In genomic region chr6:31397901-31398300, GRCh38 we compare ENCODE assay signal across 24 cellular contexts. TPM values are rescaled to one million over a fixed set of nuclear protein-coding genes. Genes with fewer than 3 reads are reported as not detected.
DNase-seq lines count a peak whose midpoint lies in the region; ATAC-seq and TF ChIP-seq lines count a peak whose summit lies in the region.
"Had no signal": no experiment of that assay in that cellular context is flagged by ENCODE, and none has a peak within 500 bp of the region (broad histone marks: within the 10 kb centered on the region; RNA-seq: fewer than 3 reads in every experiment).

No MANE protein-coding gene starts in this region.

- H4K20me1 ChIP-seq in fibroblast of lung (ENCODE audit: control insufficient read depth, extremely low read depth, insufficient read depth, low read length), result no peaks in the 10 kb centered on the region

- POLR2A ChIA-PET in activated CD4-positive, alpha-beta memory T cell treated with anti-CD3 and anti-CD28 coated beads for 36 hours (lab: Charles Lee), result interaction anchor here (0.7 kb wide), 1 partner anchor 45 kb away, joined by 3 read pairs; no protein-coding TSS in a partner anchor

- no peaks in the 10 kb centered on the region for H3K27me3 Mint-ChIP-seq in activated CD4-positive, alpha-beta memory T cell treated with anti-CD3 and anti-CD28 coated beads for 36 hours
- H3K27me3 Mint-ChIP-seq: activated CD8-positive, alpha-beta T cell treated with anti-CD3 and anti-CD28 coated beads for 36 hours; effector memory CD8-positive, alpha-beta T cell; memory B cell; naive B cell; stimulated activated naive CD8-positive, alpha-beta T cell treated with anti-CD3 and anti-CD28 coated beads, Interleukin-15, amount 100 ng/mL, for 72 hours had no signal

- no peak overlapping the region for H3K9ac ChIP-seq in fibroblast of lung (ENCODE audit: insufficient read depth, low read length)

- H3K4me2 ChIP-seq in fibroblast of lung (ENCODE audit: extremely low read depth, insufficient read depth, low read length), result peak overlapping the region; percentile 42

- H3K9me3 ChIP-seq in fibroblast of lung (ENCODE audit: control insufficient read depth, insufficient read depth, low read depth, low read length), result no peaks in the 10 kb centered on the region
- no peaks in the 10 kb centered on the region for H3K9me3 ChIP-seq in left lung
- H3K9me3 ChIP-seq: tibial nerve had no signal

- no peak overlapping the region for H3K4me3 ChIP-seq in fibroblast of lung (replicated peaks in 1 of 4; ENCODE audit: control extremely low read depth in 1 of 4, insufficient read depth in 1 of 4, low read depth in 3 of 4, low read length in 4 of 4)
- no peak overlapping the region for H3K4me3 ChIP-seq in left lung
- H3K4me3 ChIP-seq: tibial nerve had no signal

- peak; percentile 43 for DNase-seq in NCI-H748 (lab: John Stamatoyannopoulos, UW; ENCODE audit: unreplicated experiment)
- no peak for DNase-seq in NCI-H748 treated with DMSO at 0.1 percent for 48 hours (lab: John Stamatoyannopoulos, UW)
- peak; percentile 31 to 70 for DNase-seq in NCI-H1930 (lab: John Stamatoyannopoulos, UW)
- no peak for DNase-seq in fibroblast of lung (ENCODE audit: low read depth in 2 of 2)
- no peak for DNase-seq in KG1 (lab: John Stamatoyannopoulos, UW)
- DNase-seq in left lung, result no peak
- DNase-seq in activated CD4-positive, alpha-beta memory T cell treated with anti-CD3 and anti-CD28 coated beads for 36 hours, result no peak
- DNase-seq in HK-2 (ENCODE audit: unreplicated experiment), result no peak
- DNase-seq: ACHN; activated CD8-positive, alpha-beta T cell treated with anti-CD3 and anti-CD28 coated beads for 36 hours; activated gamma-delta T cell treated with Interleukin-2 at 50 U/mL for 16 hours; brain microvascular endothelial cell; effector memory CD8-positive, alpha-beta T cell; kidney; naive B cell; NCI-H1092; NCI-H510A treated with DMSO at 0.1 percent for 48 hours; SIG-M5; stimulated activated naive CD8-positive, alpha-beta T cell treated with anti-CD3 and anti-CD28 coated beads, Interleukin-15, amount 100 ng/mL, for 72 hours had no signal

- no peaks in the 10 kb centered on the region for H3K27me3 ChIP-seq in fibroblast of lung (ENCODE audit: control insufficient read depth, insufficient read depth, low read length)
- no peaks in the 10 kb centered on the region for H3K27me3 ChIP-seq in left lung
- H3K27me3 ChIP-seq: brain microvascular endothelial cell, tibial nerve had no signal

- CTCF ChIA-PET in activated CD4-positive, alpha-beta memory T cell treated with anti-CD3 and anti-CD28 coated beads for 36 hours (lab: Charles Lee), result interaction anchor here (0.7 to 7.9 kb wide), 16 partner anchors 8 to 201 kb away, joined by 3 to 79 read pairs (median 4); no protein-coding TSS in a partner anchor

- H3K4me1 ChIP-seq in fibroblast of lung (ENCODE audit: control insufficient read depth, extremely low read depth, insufficient read depth, low read length), result peaks cover 7% of the 10 kb centered on the region
- H3K4me1 ChIP-seq in left lung, result peaks cover 10 to 50% of the 10 kb centered on the region in 2 donors

- TF ChIP-seq CTCF in fibroblast of lung (conservative IDR thresholded peaks at IDR 0.05 in 1 of 2, IDR thresholded peaks at IDR 0.05 in 1 of 2; ENCODE audit: low read depth in 1 of 2, low read length in 2 of 2), result no peak
- no peak for TF ChIP-seq CTCF in left lung (IDR thresholded peaks at IDR 0.05)

- no peak overlapping the region for H3K4me3 Mint-ChIP-seq in activated CD4-positive, alpha-beta memory T cell treated with anti-CD3 and anti-CD28 coated beads for 36 hours
- H3K4me3 Mint-ChIP-seq: activated CD8-positive, alpha-beta T cell treated with anti-CD3 and anti-CD28 coated beads for 36 hours; CD14-positive monocyte; memory B cell had no signal

- H3K27ac ChIP-seq in fibroblast of lung (ENCODE audit: insufficient read depth, low read length), result no peak overlapping the region
- H3K27ac ChIP-seq in left lung, result no peak overlapping the region
- H3K27ac ChIP-seq: brain microvascular endothelial cell, tibial nerve had no signal

- H3K36me3 Mint-ChIP-seq in activated CD4-positive, alpha-beta memory T cell treated with anti-CD3 and anti-CD28 coated beads for 36 hours, result no peaks in the 10 kb centered on the region

- H2AFZ ChIP-seq in fibroblast of lung (ENCODE audit: low read length), result no peak overlapping the region

- H3K79me2 ChIP-seq in fibroblast of lung (ENCODE audit: control insufficient read depth, insufficient read depth, low read length), result peaks cover 27% of the 10 kb centered on the region

- no peak overlapping the region for H3K27ac Mint-ChIP-seq in activated CD4-positive, alpha-beta memory T cell treated with anti-CD3 and anti-CD28 coated beads for 36 hours
- H3K27ac Mint-ChIP-seq: activated CD8-positive, alpha-beta T cell treated with anti-CD3 and anti-CD28 coated beads for 36 hours; memory B cell; stimulated activated naive CD8-positive, alpha-beta T cell treated with anti-CD3 and anti-CD28 coated beads, Interleukin-15, amount 100 ng/mL, for 72 hours had no signal

- no peaks in the 10 kb centered on the region for H3K36me3 ChIP-seq in fibroblast of lung (ENCODE audit: control insufficient read depth, insufficient read depth, low read length)
- H3K36me3 ChIP-seq in left lung, result peaks cover 0 to 6% of the 10 kb centered on the region in 2 donors
- H3K36me3 ChIP-seq: brain microvascular endothelial cell had no signal

- no peak for ATAC-seq in left lung
- ATAC-seq: activated CD4-positive, CD25-positive, alpha-beta regulatory T cell treated with anti-CD3 and anti-CD28 coated beads, Interleukin-2, amount 50 U/mL, for 24 hours; activated CD8-positive, alpha-beta T cell treated with anti-CD3 and anti-CD28 coated beads for 36 hours; effector memory CD8-positive, alpha-beta T cell; esophagus mucosa; stimulated activated naive CD8-positive, alpha-beta T cell treated with anti-CD3 and anti-CD28 coated beads, Interleukin-15, amount 100 ng/mL, for 72 hours had no signal

- intact Hi-C loops in left lung (cut with DNase I), result loop anchor here in 1 of 2 donors (5.0 kb wide), 1 partner anchor 44 kb away; no protein-coding TSS in a partner anchor
- intact Hi-C loops in activated CD4-positive, alpha-beta memory T cell treated with anti-CD3 and anti-CD28 coated beads for 36 hours (cut with micrococcal nuclease), result loop anchor here (1.0 kb wide), 1 partner anchor 43 kb away; no protein-coding TSS in a partner anchor

- H3K4me1 Mint-ChIP-seq in activated CD4-positive, alpha-beta memory T cell treated with anti-CD3 and anti-CD28 coated beads for 36 hours (ENCODE audit: low read depth), result peaks cover 30% of the 10 kb centered on the region

- no peaks in the 10 kb centered on the region for H3K9me3 Mint-ChIP-seq in activated CD4-positive, alpha-beta memory T cell treated with anti-CD3 and anti-CD28 coated beads for 36 hours
- H3K9me3 Mint-ChIP-seq: activated CD8-positive, alpha-beta T cell treated with anti-CD3 and anti-CD28 coated beads for 36 hours; CD14-positive monocyte; effector memory CD8-positive, alpha-beta T cell; memory B cell; naive B cell; stimulated activated naive CD8-positive, alpha-beta T cell treated with anti-CD3 and anti-CD28 coated beads, Interleukin-15, amount 100 ng/mL, for 72 hours had no signal

RNA-seq across cellular contexts. Expression of gene MICA, which starts 5.5 kb away (rescaled TPM):
- total RNA-seq in fibroblast of lung (28.5 and 85.2 TPM in 2 replicates), left lung (10 to 100 TPM; 29.4 to 30.1 TPM)
- polyA plus RNA-seq in fibroblast of lung, result 54.2 and 81.1 TPM in 2 replicates
- polyA plus RNA-seq in fibroblast of lung (2012), result 40.6 and 64.6 TPM in 2 replicates
- polyA minus RNA-seq in fibroblast of lung (ENCODE audit: low replicate concordance), result 44.3 and 87.7 TPM in 2 replicates
- total RNA-seq in activated CD4-positive, alpha-beta memory T cell treated with anti-CD3 and anti-CD28 coated beads for 36 hours, result 1 to 10 TPM; 7.1 to 8.6 TPM

RNA-seq across cellular contexts. Expression of gene HLA-B, which starts 40.9 kb away (rescaled TPM):
- total RNA-seq in fibroblast of lung (190 and 244 TPM in 2 replicates), left lung (1,000 to 10,000 TPM; 2,303 to 2,503 TPM)
- 441 and 1,124 TPM in 2 replicates for polyA plus RNA-seq in fibroblast of lung
- 401 and 1,381 TPM in 2 replicates for polyA plus RNA-seq in fibroblast of lung (2012)
- polyA minus RNA-seq in fibroblast of lung (ENCODE audit: low replicate concordance), result 317 and 804 TPM in 2 replicates
- 1,000 to 10,000 TPM; 3,016 to 3,060 TPM for total RNA-seq in activated CD4-positive, alpha-beta memory T cell treated with anti-CD3 and anti-CD28 coated beads for 36 hours

Comparison
In these comparisons a context has a peak if more than half of its experiments do, and no peak if none do; other contexts are left out.
1. DNase-seq: peak in NCI-H748 (single experiment) and NCI-H1930 (2 of 2); none in NCI-H748 treated with DMSO at 0.1 percent for 48 hours (single experiment), fibroblast of lung (0 of 2), KG1 (single experiment), left lung (0 of 2), activated CD4-positive, alpha-beta memory T cell treated with anti-CD3 and anti-CD28 coated beads for 36 hours (single experiment) and HK-2 (single experiment).